In genomic region chr11:61021661-61022212, GRCh38 we compare ENCODE assay signal across 8 cellular contexts. TPM values are rescaled to one million over a fixed set of nuclear protein-coding genes. Genes with fewer than 3 reads are reported as not detected.
DNase-seq lines count a peak whose midpoint lies in the region; ATAC-seq, FAIRE-seq and TF ChIP-seq lines count a peak whose summit lies in the region.

No MANE protein-coding gene starts in this region.

- H3K9me1 ChIP-seq in keratinocyte (ENCODE audit: control insufficient read depth, extremely low read depth, insufficient read depth, low read length), result no peaks in the 10 kb centered on the region

- no peak for TF ChIP-seq CTCF in keratinocyte (optimal IDR thresholded peaks at IDR 0.05 in 1 of 3, IDR thresholded peaks at IDR 0.05 in 1 of 3, conservative IDR thresholded peaks at IDR 0.05 in 1 of 3; ENCODE audit: extremely low read depth in 1 of 3, insufficient read depth in 2 of 3, low read length in 3 of 3)

- H3K9me3 ChIP-seq in keratinocyte (ENCODE audit: control insufficient read depth, low read depth, low read length), result no peaks in the 10 kb centered on the region

- H3K9ac ChIP-seq in keratinocyte (ENCODE audit: control insufficient read depth, extremely low read depth, insufficient read depth, low read length), result no peak overlapping the region

- H3K4me2 ChIP-seq in keratinocyte (ENCODE audit: control insufficient read depth, extremely low read depth, insufficient read depth, low read depth, low read length), result peak overlapping the region; percentile 53

- dilution Hi-C loops in keratinocyte (cut with MboI; ENCODE audit: extremely low pct_ligation_motif_present, low sequenced_read_pairs), result no loop called here

- H3K4me3 ChIP-seq in keratinocyte (ENCODE audit: control insufficient read depth in 2 of 3, extremely low read depth in 1 of 3, insufficient read depth in 2 of 3, low read depth in 1 of 3, low read length in 3 of 3), result no peak overlapping the region

- no peak overlapping the region for H2AFZ ChIP-seq in keratinocyte (ENCODE audit: control insufficient read depth, low read length)

- H3K79me2 ChIP-seq in keratinocyte (ENCODE audit: control insufficient read depth, insufficient read depth, low read length), result no peaks in the 10 kb centered on the region

- peaks cover 2% of the 10 kb centered on the region for H3K4me1 ChIP-seq in keratinocyte (ENCODE audit: control insufficient read depth, extremely low read depth, insufficient read depth, low read length)

- ATAC-seq in GM19467 (IDR thresholded peaks at IDR 0.05; ENCODE audit: unreplicated experiment) (no peak), HG02759 (IDR thresholded peaks at IDR 0.05; ENCODE audit: unreplicated experiment) (no peak), GM18909 (IDR thresholded peaks at IDR 0.05; ENCODE audit: poor library complexity, unreplicated experiment) (no peak)

- H3K36me3 ChIP-seq in keratinocyte (ENCODE audit: control insufficient read depth in 2 of 2, extremely low read depth in 1 of 2, insufficient read depth in 2 of 2, low read length in 2 of 2), result no peaks in the 10 kb centered on the region

- H3K27me3 ChIP-seq in keratinocyte (ENCODE audit: control insufficient read depth, extremely low read depth, insufficient read depth, low read length), result peaks cover 44% of the 10 kb centered on the region

- H4K20me1 ChIP-seq in keratinocyte (ENCODE audit: control insufficient read depth, extremely low read depth, insufficient read depth, low read length), result no peaks in the 10 kb centered on the region

- H3K27ac ChIP-seq in keratinocyte (ENCODE audit: control insufficient read depth, insufficient read depth, low read length), result no peak overlapping the region

- no peak for FAIRE-seq in keratinocyte (lab: Jason Lieb, UNC)

- peak; percentile 68 for DNase-seq in NCI-H1436 treated with DMSO at 0.1 percent for 48 hours (lab: John Stamatoyannopoulos, UW)
- peak; percentile 85 for DNase-seq in activated T-cell treated with anti-CD3 and anti-CD28 coated beads for 1 hour (ENCODE audit: low read depth)
- no peak for DNase-seq in keratinocyte (ENCODE audit: low read depth, low spot score)
- peak; percentile 58 to 76 for DNase-seq in stimulated activated CD8-positive, alpha-beta memory T cell treated with anti-CD3 and anti-CD28 coated beads, Interleukin-4, amount 100 ng/mL, for 1 hour (ENCODE audit: low read depth in 2 of 2, low spot score in 1 of 2)
- no peak for DNase-seq in hepatic stellate cell (ENCODE audit: low spot score)

RNA-seq across cellular contexts. Expression of gene CD6, which starts 50.3 kb away (rescaled TPM):
- 0.03 TPM in 3 replicates for polyA plus RNA-seq in keratinocyte
- polyA plus RNA-seq in keratinocyte (2011; ENCODE audit: low read depth), result not detected
- polyA plus RNA-seq in keratinocyte (2011; cell fraction: cytosol; rRNA removed), result 0.06 TPM in 1 of 2 replicates, not detected in the other
- polyA plus RNA-seq in keratinocyte (2011; cell fraction: nucleus; rRNA removed), result 0.04 TPM in 1 of 2 replicates, not detected in the other
- not detected in 2 replicates for polyA plus RNA-seq in keratinocyte (2012; ENCODE audit: low replicate concordance)
- not detected in 3 replicates for polyA minus RNA-seq in keratinocyte
- not detected for polyA minus RNA-seq in keratinocyte (2011; cell fraction: cytosol; rRNA and poly(A)+ RNA removed)
- polyA minus RNA-seq in keratinocyte (2011; cell fraction: nucleus; rRNA and poly(A)+ RNA removed), result not detected in 2 replicates

Comparison
In these comparisons a context has a peak if more than half of its experiments do, and no peak if none do; other contexts are left out.
1. DNase-seq: peak in NCI-H1436 treated with DMSO at 0.1 percent for 48 hours (single experiment), activated T-cell treated with anti-CD3 and anti-CD28 coated beads for 1 hour (single experiment) and stimulated activated CD8-positive, alpha-beta memory T cell treated with anti-CD3 and anti-CD28 coated beads, Interleukin-4, amount 100 ng/mL, for 1 hour (2 of 2); none in keratinocyte (single experiment) and hepatic stellate cell (single experiment).